In genomic region chr6:42131531-42131930, GRCh38 we compare ENCODE assay signal across 15 cellular contexts. TPM values are rescaled to one million over a fixed set of nuclear protein-coding genes. Genes with fewer than 3 reads are reported as not detected.
DNase-seq lines count a peak whose midpoint lies in the region; ATAC-seq and TF ChIP-seq lines count a peak whose summit lies in the region.
"Had no signal": no experiment of that assay in that cellular context is flagged by ENCODE, and none has a peak within 500 bp of the region (broad histone marks: within the 10 kb centered on the region; RNA-seq: fewer than 3 reads in every experiment).

No MANE protein-coding gene starts in this region.

- H3K27me3 ChIP-seq in RWPE2 (ENCODE audit: insufficient read depth, poor library complexity, severe bottlenecking), result no peaks in the 10 kb centered on the region
- H3K27me3 ChIP-seq in esophagus (ENCODE audit: control insufficient read depth in 1 of 2, insufficient read depth in 2 of 2, low read length in 2 of 2), result no peaks in the 10 kb centered on the region
- no peaks in the 10 kb centered on the region for H3K27me3 ChIP-seq in testis
- H3K27me3 ChIP-seq: dorsolateral prefrontal cortex, uterus had no signal

- 73 to 83% methylated on average over 11 of the region's 11 CpGs for WGBS in esophagus, 2 donors
- 89 to 95% methylated on average over 11 of the region's 11 CpGs for WGBS in testis, 2 donors

- ATAC-seq in RWPE2 (ENCODE audit: low read depth), result 0 out of 3 replicates have a peak, but pooled peaks have one; percentile 19

- H3K4me1 Mint-ChIP-seq in progenitor cell of endocrine pancreas (ENCODE audit: low read depth), result peaks cover 1% of the 10 kb centered on the region

- no peaks in the 10 kb centered on the region for H3K9me3 Mint-ChIP-seq in progenitor cell of endocrine pancreas (ENCODE audit: low read depth)
- H3K9me3 Mint-ChIP-seq: activated CD4-positive, alpha-beta T cell treated with anti-CD3 and anti-CD28 coated beads, Interleukin-2, amount 10 ng/mL, durations not matched to agents 7 days and 5 days; CD4-positive, alpha-beta T cell had no signal

- TF ChIP-seq CTCF in RWPE2 (IDR thresholded peaks at IDR 0.05; ENCODE audit: poor library complexity, severe bottlenecking) (no peak), progenitor cell of endocrine pancreas (IDR thresholded peaks at IDR 0.05; ENCODE audit: unreplicated experiment) (no peak), testis (IDR thresholded peaks at IDR 0.05) (no peak)

- H3K9me3 ChIP-seq in RWPE2 (ENCODE audit: severe bottlenecking) (no peaks in the 10 kb centered on the region), esophagus (ENCODE audit: control insufficient read depth in 2 of 2, insufficient read depth in 1 of 2, low read depth in 1 of 2, low read length in 1 of 2) (no peaks in the 10 kb centered on the region), testis (no peaks in the 10 kb centered on the region)
- H3K9me3 ChIP-seq: uterus had no signal

- H3K27ac ChIP-seq in RWPE2 (ENCODE audit: poor library complexity, severe bottlenecking) (no peak overlapping the region), esophagus (ENCODE audit: low read depth in 2 of 2, low read length in 1 of 2) (peak overlapping the region; percentile 40), testis (no peak overlapping the region)
- H3K27ac ChIP-seq: dorsolateral prefrontal cortex, skin epidermis, uterus had no signal

- H3K4me1 ChIP-seq in RWPE2 (ENCODE audit: insufficient read depth, poor library complexity, severe bottlenecking) (peaks cover 3% of the 10 kb centered on the region), esophagus (ENCODE audit: control insufficient read depth in 2 of 2, insufficient read depth in 2 of 2, low read length in 1 of 2) (peaks cover 5 to 7% of the 10 kb centered on the region in 2 donors), testis (no peaks in the 10 kb centered on the region)
- H3K4me1 ChIP-seq: uterus had no signal

- peak overlapping the region; percentile 78 for H3K27ac Mint-ChIP-seq in progenitor cell of endocrine pancreas
- H3K27ac Mint-ChIP-seq: activated CD4-positive, alpha-beta T cell treated with anti-CD3 and anti-CD28 coated beads, Interleukin-2, amount 10 ng/mL, durations not matched to agents 7 days and 5 days; CD4-positive, alpha-beta T cell had no signal

- H3K4me3 ChIP-seq in RWPE2 (ENCODE audit: severe bottlenecking) (no peak overlapping the region), esophagus (ENCODE audit: low read depth in 1 of 2, low read length in 2 of 2) (no peak overlapping the region), testis (no peak overlapping the region)
- H3K4me3 ChIP-seq: dorsolateral prefrontal cortex, skin epidermis, uterus had no signal

- H3K36me3 ChIP-seq in RWPE2 (ENCODE audit: low read depth), result peaks cover 79% of the 10 kb centered on the region
- H3K36me3 ChIP-seq in esophagus (ENCODE audit: control insufficient read depth in 2 of 2, insufficient read depth in 2 of 2, low read length in 1 of 2), result peaks cover 0 to 36% of the 10 kb centered on the region in 2 donors
- H3K36me3 ChIP-seq in testis (ENCODE audit: low read depth, missing control alignments), result no peaks in the 10 kb centered on the region
- H3K36me3 ChIP-seq: uterus had no signal

- DNase-seq in GM03348 (ENCODE audit: low spot score) (peak; percentile 65), RWPE2 (ENCODE audit: low spot score) (no peak), progenitor cell of endocrine pancreas (ENCODE audit: low spot score, unreplicated experiment) (no peak), NCI-H2107 (lab: John Stamatoyannopoulos, UW) (no peak), testis (no peak), NAMALWA (ENCODE audit: low spot score) (no peak), COLO668 (lab: John Stamatoyannopoulos, UW; ENCODE audit: unreplicated experiment) (no peak)
- DNase-seq: activated CD4-positive, alpha-beta T cell treated with anti-CD3 and anti-CD28 coated beads, Interleukin-2, amount 10 ng/mL, durations not matched to agents 7 days and 5 days; CD4-positive, alpha-beta T cell; dorsolateral prefrontal cortex; NCI-H69; uterus had no signal

- intact Hi-C loops in testis (cut with DNase I; ENCODE audit: low total_unique reads), result no loop called here

- no peak for TF ChIP-seq POLR2A in testis (IDR thresholded peaks at IDR 0.05)

- no peaks in the 10 kb centered on the region for H3K27me3 Mint-ChIP-seq in progenitor cell of endocrine pancreas
- H3K27me3 Mint-ChIP-seq: CD4-positive, alpha-beta T cell had no signal

- no peak overlapping the region for H3K4me3 Mint-ChIP-seq in progenitor cell of endocrine pancreas (ENCODE audit: low read depth)
- H3K4me3 Mint-ChIP-seq: activated CD4-positive, alpha-beta T cell treated with anti-CD3 and anti-CD28 coated beads, Interleukin-2, amount 10 ng/mL, durations not matched to agents 7 days and 5 days; CD4-positive, alpha-beta T cell had no signal

- peaks cover 8% of the 10 kb centered on the region for H3K36me3 Mint-ChIP-seq in progenitor cell of endocrine pancreas (ENCODE audit: insufficient read depth)

RNA-seq across cellular contexts. Expression of gene C6orf132, which starts 10.9 kb away (rescaled TPM):
- polyA plus RNA-seq in esophagus, result 100 to 1,000 TPM; 150 to 357 TPM
- 11.8 and 14.5 TPM in 2 replicates for total RNA-seq in progenitor cell of endocrine pancreas
- 1 to 10 TPM; 1.1 to 1.3 TPM for total RNA-seq in testis
- polyA plus RNA-seq in testis (ENCODE audit: insufficient read depth, low read depth, low replicate concordance), result 2.0 TPM
- total RNA-seq: CD4-positive, alpha-beta T cell; mononuclear cell had no signal

RNA-seq across cellular contexts. Expression of gene GUCA1A, which starts 41.6 kb away (rescaled TPM):
- polyA plus RNA-seq in esophagus, result not detected
- total RNA-seq in progenitor cell of endocrine pancreas, result 0.84 and 1.2 TPM in 2 replicates
- 10 to 100 TPM in 1 of 2 donors, 1 to 10 TPM in 1; 6.7 to 44.2 TPM for total RNA-seq in testis
- 47.0 TPM for polyA plus RNA-seq in testis (ENCODE audit: insufficient read depth, low read depth, low replicate concordance)
- total RNA-seq: activated CD4-positive, alpha-beta T cell treated with anti-CD3 and anti-CD28 coated beads, Interleukin-2, amount 10 ng/mL, durations not matched to agents 7 days and 5 days; CD4-positive, alpha-beta T cell; mononuclear cell had no signal

Comparison
In these comparisons a context has a peak if more than half of its experiments do, and no peak if none do; other contexts are left out.
1. H3K27ac ChIP-seq: peak in esophagus (2 of 2); none in RWPE2 (single experiment) and testis (0 of 2).